ENCODE assay signal across 16 cellular contexts in genomic region chr3:58617338-58617761, GRCh38. TPM values are rescaled to one million over a fixed set of nuclear protein-coding genes. Genes with fewer than 3 reads are reported as not detected.
DNase-seq lines count a peak whose midpoint lies in the region; ATAC-seq and TF ChIP-seq lines count a peak whose summit lies in the region.
"Had no signal": no experiment of that assay in that cellular context is flagged by ENCODE, and none has a peak within 500 bp of the region (broad histone marks: within the 10 kb centered on the region; RNA-seq: fewer than 3 reads in every experiment).

No MANE protein-coding gene starts in this region.

- H3K9me3 ChIP-seq in neural progenitor cell (ENCODE audit: low read depth) (no peaks in the 10 kb centered on the region), thyroid gland (no peaks in the 10 kb centered on the region)
- H3K9me3 ChIP-seq: BE2C had no signal

- H3K27ac Mint-ChIP-seq in neural progenitor cell: peak overlapping the region; percentile 60
- H3K27ac Mint-ChIP-seq: naive thymus-derived CD8-positive, alpha-beta T cell; stimulated activated naive CD8-positive, alpha-beta T cell treated with anti-CD3 and anti-CD28 coated beads, Interleukin-15, Interleukin-2, amounts not matched to agents 100 ng/mL and 50 ng/mL, for 24 hours had no signal

- H3K27me3 Mint-ChIP-seq in neural progenitor cell (ENCODE audit: insufficient read depth, low read depth): peaks cover 13% of the 10 kb centered on the region
- H3K27me3 Mint-ChIP-seq: naive thymus-derived CD8-positive, alpha-beta T cell; stimulated activated naive CD8-positive, alpha-beta T cell treated with anti-CD3 and anti-CD28 coated beads, Interleukin-15, Interleukin-2, amounts not matched to agents 100 ng/mL and 50 ng/mL, for 24 hours had no signal

- no peaks in the 10 kb centered on the region for H4K20me1 ChIP-seq in neural progenitor cell (ENCODE audit: low read depth)

- H3K79me2 ChIP-seq in neural progenitor cell (ENCODE audit: low read depth): no peaks in the 10 kb centered on the region

- WGBS in thyroid gland, 2 donors: 30 to 54% methylated on average over 6 to 8 of the region's 8 CpGs

- peak overlapping the region; percentile 74 for H2AFZ ChIP-seq in neural progenitor cell (replicated peaks)

- no peak for TF ChIP-seq CTCF in neural progenitor cell (IDR thresholded peaks at IDR 0.05)
- TF ChIP-seq CTCF in thyroid gland (IDR thresholded peaks at IDR 0.05): no peak

- H3K4me2 ChIP-seq in neural progenitor cell: peak overlapping the region; percentile 20

- H3K4me1 ChIP-seq in neural progenitor cell: peaks cover 14% of the 10 kb centered on the region
- peaks cover 0 to 6% of the 10 kb centered on the region in 2 donors for H3K4me1 ChIP-seq in thyroid gland
- H3K4me1 ChIP-seq: BE2C had no signal

- in situ Hi-C loops in SK-MEL-5 (cut with HindIII; ENCODE audit: low pct_unique_long_range_greater_than_20kb, low sequenced_read_pairs): no loop called here

- intact Hi-C loops in thyroid gland (cut with DNase I): no loop called here

- DNase-seq in SK-MEL-5 (ENCODE audit: low read depth, low spot score): peak; percentile 24
- DNase-seq in fibroblast of gingiva (ENCODE audit: low read depth): peak; percentile 96
- peak; percentile 26 for DNase-seq in neural progenitor cell (ENCODE audit: low spot score)
- DNase-seq in thyroid gland: peak; percentile 49 to 58
- DNase-seq in activated gamma-delta T cell (lab: John Stamatoyannopoulos, UW): no peak
- DNase-seq: activated effector memory CD4-positive, alpha-beta T cell treated with anti-CD3 and anti-CD28 coated beads, Interleukin-2, amount 50 U/mL, for 16 hours; BE2C; DMS 273 treated with DMSO at 0.1 percent for 48 hours; naive thymus-derived CD8-positive, alpha-beta T cell; NCI-H1417 treated with DMSO at 0.1 percent for 48 hours; NCI-H510A treated with DMSO at 0.1 percent for 48 hours had no signal

- ATAC-seq in GM21423 (IDR thresholded peaks at IDR 0.05; ENCODE audit: unreplicated experiment) (no peak), GM18868 (IDR thresholded peaks at IDR 0.05; ENCODE audit: unreplicated experiment) (no peak), GM21723 (IDR thresholded peaks at IDR 0.05; ENCODE audit: unreplicated experiment) (no peak)
- ATAC-seq: naive thymus-derived CD8-positive, alpha-beta T cell had no signal

- no peaks in the 10 kb centered on the region for H3K36me3 Mint-ChIP-seq in neural progenitor cell
- H3K36me3 Mint-ChIP-seq: naive thymus-derived CD8-positive, alpha-beta T cell had no signal

- H3K9me3 Mint-ChIP-seq in neural progenitor cell: no peaks in the 10 kb centered on the region
- H3K9me3 Mint-ChIP-seq: naive thymus-derived CD8-positive, alpha-beta T cell; stimulated activated naive CD8-positive, alpha-beta T cell treated with anti-CD3 and anti-CD28 coated beads, Interleukin-15, Interleukin-2, amounts not matched to agents 100 ng/mL and 50 ng/mL, for 24 hours had no signal

- no peaks in the 10 kb centered on the region for H3K36me3 ChIP-seq in neural progenitor cell
- H3K36me3 ChIP-seq in thyroid gland: no peaks in the 10 kb centered on the region
- H3K36me3 ChIP-seq: BE2C had no signal

- peaks cover 14% of the 10 kb centered on the region for H3F3A ChIP-seq in neural progenitor cell (ENCODE audit: low read depth)

- TF ChIP-seq POLR2A in thyroid gland (IDR thresholded peaks at IDR 0.05): no peak

- no peak overlapping the region for H3K4me3 ChIP-seq in neural progenitor cell
- H3K4me3 ChIP-seq in thyroid gland (replicated peaks in 1 of 3): no peak overlapping the region
- H3K4me3 ChIP-seq: skin epidermis had no signal

- H3K27ac ChIP-seq in neural progenitor cell (no peak overlapping the region), thyroid gland (peak overlapping the region; percentile 1 to 53 (median 46))

- no peaks in the 10 kb centered on the region for H3K27me3 ChIP-seq in neural progenitor cell
- H3K27me3 ChIP-seq in thyroid gland: no peaks in the 10 kb centered on the region
- H3K27me3 ChIP-seq: BE2C had no signal

- H3K4me3 Mint-ChIP-seq in neural progenitor cell: no peak overlapping the region
- H3K4me3 Mint-ChIP-seq: naive thymus-derived CD8-positive, alpha-beta T cell; stimulated activated naive CD8-positive, alpha-beta T cell treated with anti-CD3 and anti-CD28 coated beads, Interleukin-15, Interleukin-2, amounts not matched to agents 100 ng/mL and 50 ng/mL, for 24 hours had no signal

- H3K4me1 Mint-ChIP-seq in neural progenitor cell: peaks cover 42% of the 10 kb centered on the region
- H3K4me1 Mint-ChIP-seq: naive thymus-derived CD8-positive, alpha-beta T cell had no signal

- no peak overlapping the region for H3K9ac ChIP-seq in neural progenitor cell

RNA-seq across cellular contexts. Expression of gene FAM107A, which starts 40.2 kb away (rescaled TPM):
- not detected in 2 replicates for total RNA-seq in SK-MEL-5 (2014; rRNA removed; shearing (Covaris generic))
- not detected in 2 replicates for polyA plus RNA-seq in SK-MEL-5 (2015; cell fraction: cytosol; rRNA removed)
- polyA plus RNA-seq in SK-MEL-5 (2015; cell fraction: nucleus; rRNA removed): not detected in 2 replicates
- total RNA-seq in neural progenitor cell (ENCODE audit: low replicate concordance) (0.11 and 0.71 TPM in 2 replicates), thyroid gland (100 to 1,000 TPM in 1 of 4 donors, 10 to 100 TPM in 3; 62.3 to 137 (median 83.3) TPM)
- total RNA-seq: naive thymus-derived CD8-positive, alpha-beta T cell had no signal
- polyA plus RNA-seq: naive thymus-derived CD8-positive, alpha-beta T cell had no signal

RNA-seq across cellular contexts. Expression of gene FAM3D, which starts 49.2 kb away (rescaled TPM):
- not detected in 2 replicates for total RNA-seq in SK-MEL-5 (2014; rRNA removed; shearing (Covaris generic))
- polyA plus RNA-seq in SK-MEL-5 (2015; cell fraction: cytosol; rRNA removed): not detected in 2 replicates
- polyA plus RNA-seq in SK-MEL-5 (2015; cell fraction: nucleus; rRNA removed): not detected in 2 replicates
- total RNA-seq in neural progenitor cell (ENCODE audit: low replicate concordance) (0.11 and 0.15 TPM in 2 replicates), thyroid gland (under 1 TPM in 1 of 4 donors, not detected in 3; 0.67 TPM)
- total RNA-seq: naive thymus-derived CD8-positive, alpha-beta T cell had no signal
- polyA plus RNA-seq: naive thymus-derived CD8-positive, alpha-beta T cell had no signal

Comparison
In these comparisons a context has a peak if more than half of its experiments do, and no peak if none do; other contexts are left out.
1. RNA of gene FAM107A, which starts 40.2 kb away (total RNA-seq): 62.3 to 137 TPM in thyroid gland; 0.11 to 0.71 TPM in neural progenitor cell and not detected in SK-MEL-5; every median in the first group is over 10 times any median in the second.